ENCODE assay signal across 11 cellular contexts in genomic region chr14:43244142-43244625, GRCh38.
"Had no signal": no experiment of that assay in that cellular context is flagged by ENCODE, and none has a peak within 500 bp of the region (broad histone marks: within the 10 kb centered on the region; RNA-seq: fewer than 3 reads in every experiment).

No MANE protein-coding gene starts in this region.

- H3K4me2 ChIP-seq: GM23338 had no signal

- H3K4me1 ChIP-seq: HAP-1 had no signal

- H3K27ac ChIP-seq: GM23248 had no signal

- ATAC-seq: GM23338, HCT116 had no signal

- H2AFZ ChIP-seq: GM23248, GM23338 had no signal

- H3K9me3 ChIP-seq: HAP-1 had no signal

- FAIRE-seq: H1, H54 had no signal

- H3K36me3 ChIP-seq: HAP-1 had no signal

- DNase-seq: GM23248, GOT3, H7, H9, HCEC 1CT, HFFc6 had no signal

- H3K4me3 ChIP-seq: GM23248, GM23338, HAP-1 had no signal

- H3K9ac ChIP-seq: GM23248 had no signal
